22 cellular contexts compared by ENCODE assay signal in the genomic region with DNA sequence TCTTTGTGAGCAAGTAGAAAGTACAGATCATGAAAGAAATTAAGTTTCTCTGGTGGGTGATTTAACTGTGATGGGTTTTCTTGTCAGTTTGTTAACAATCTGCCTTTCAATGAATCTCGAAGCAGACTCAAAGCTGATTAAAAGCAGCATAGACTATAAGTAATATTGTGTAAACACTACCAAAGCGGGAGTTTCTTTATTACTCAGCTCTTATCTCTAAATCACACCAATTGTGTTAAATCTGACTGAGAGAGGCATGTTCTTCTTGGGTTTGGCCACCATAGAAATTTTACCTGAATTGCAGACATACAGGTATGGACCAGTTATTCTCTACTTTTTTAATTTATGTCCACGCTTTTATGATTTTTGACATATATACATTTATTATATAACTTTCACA.
DNase-seq lines count a peak whose midpoint lies in the region; ATAC-seq, FAIRE-seq and TF ChIP-seq lines count a peak whose summit lies in the region.
"Had no signal": no experiment of that assay in that cellular context is flagged by ENCODE, and none has a peak within 500 bp of the region (broad histone marks: within the 10 kb centered on the region; RNA-seq: fewer than 3 reads in every experiment).

No MANE protein-coding gene starts in this region.

- intact Hi-C loops in PC-9 (cut with micrococcal nuclease; ENCODE audit: unreplicated experiment): no loop called here
- intact Hi-C loops in endothelial cell of umbilical vein (cut with micrococcal nuclease): no loop called here

- no peaks in the 10 kb centered on the region for H3K27me3 ChIP-seq in PC-9 (ENCODE audit: insufficient read depth, low read depth)
- H3K27me3 ChIP-seq in endothelial cell of umbilical vein (ENCODE audit: control insufficient read depth in 2 of 2, insufficient read depth in 2 of 2, low read length in 2 of 2): no peaks in the 10 kb centered on the region
- H3K27me3 ChIP-seq: BE2C, MG63 had no signal

- H3K27ac ChIP-seq in A549: peak overlapping the region in 1 of 2 experiments; percentile 52; a peak in 1 of 6 replicates
- no peak overlapping the region for H3K27ac ChIP-seq in PC-9
- no peak overlapping the region for H3K27ac ChIP-seq in endothelial cell of umbilical vein (ENCODE audit: insufficient read depth, low read depth, low read length)
- H3K27ac ChIP-seq: SK-N-MC had no signal

- ATAC-seq in A549: no peak
- peak; percentile 73 for ATAC-seq in GM18868 (IDR thresholded peaks at IDR 0.05; ENCODE audit: unreplicated experiment)
- ATAC-seq in activated naive CD8-positive, alpha-beta T cell treated with anti-CD3 and anti-CD28 coated beads, Interleukin-2, amount 50 U/mL, for 24 hours: no peak
- no peak for ATAC-seq in HG03095 (IDR thresholded peaks at IDR 0.05; ENCODE audit: unreplicated experiment)

- POLR2A ChIA-PET in A549 (lab: Yijun Ruan, JAX) (no interaction called here), PC-9 (lab: Charles Lee; ENCODE audit: unreplicated experiment) (interaction anchor here (0.6 to 1.0 kb wide), 4 partner anchors 22 to 105 kb away, joined by 3 to 6 read pairs (median 4); partner anchors contain the start of gene DKK1), endothelial cell of umbilical vein (lab: Charles Lee) (no interaction called here)

- H3K27me3 Mint-ChIP-seq in activated naive CD8-positive, alpha-beta T cell treated with anti-CD3 and anti-CD28 coated beads, Interleukin-2, amount 50 U/mL, for 24 hours: no peaks in the 10 kb centered on the region

- TF ChIP-seq CTCF in A549 (IDR thresholded peaks at IDR 0.05) (no peak), PC-9 (conservative IDR thresholded peaks at IDR 0.05) (no peak), endothelial cell of umbilical vein (IDR thresholded peaks at IDR 0.05; ENCODE audit: extremely low read depth in 1 of 2, insufficient read depth in 1 of 2, low read depth in 1 of 2, low read length in 2 of 2) (no peak)

- FAIRE-seq in A549 (lab: Jason Lieb, UNC) (no peak), endothelial cell of umbilical vein (lab: Jason Lieb, UNC) (no peak)
- FAIRE-seq: A204.1, GM12891 had no signal

- no peak overlapping the region for H3K4me3 Mint-ChIP-seq in activated naive CD8-positive, alpha-beta T cell treated with anti-CD3 and anti-CD28 coated beads, Interleukin-2, amount 50 U/mL, for 24 hours

- H3K9ac ChIP-seq in endothelial cell of umbilical vein (replicated peaks; ENCODE audit: extremely low read depth, insufficient read depth, low read length): no peak overlapping the region

- no peak for DNase-seq in A549 (ENCODE audit: low read depth in 1 of 2, low spot score in 1 of 2)
- DNase-seq in PC-9: no peak
- DNase-seq in endothelial cell of umbilical vein (ENCODE audit: low read depth, low spot score): peak; percentile 11
- DNase-seq in activated naive CD8-positive, alpha-beta T cell treated with anti-CD3 and anti-CD28 coated beads, Interleukin-2, amount 50 U/mL, for 24 hours: no peak
- DNase-seq in activated effector memory CD4-positive, alpha-beta T cell treated with Interleukin-2 at 50 U/mL for 16 hours: no peak
- DNase-seq: BE2C, DMS79, GOT3, Karpas-422, MG63, NCI-H1092, NCI-H146, NCI-H2081, NCI-H2171, NCI-H524 treated with DMSO at 0.1 percent for 48 hours, NCI-H82, SHP77 had no signal

- H3K4me2 ChIP-seq in A549 (peak overlapping the region; percentile 37), PC-9 (peak overlapping the region; percentile 7; the same call in 1 of the 2 replicates), endothelial cell of umbilical vein (ENCODE audit: insufficient read depth, low read length) (peak overlapping the region; percentile 22)

- H3K4me1 ChIP-seq in A549: peaks cover 24% of the 10 kb centered on the region; the same call in 2 of the 3 replicates
- H3K4me1 ChIP-seq in PC-9 (replicated peaks; ENCODE audit: insufficient read depth): peaks cover 10% of the 10 kb centered on the region
- H3K4me1 ChIP-seq in endothelial cell of umbilical vein (ENCODE audit: control insufficient read depth, extremely low read depth, insufficient read depth, low read length): peaks cover 5% of the 10 kb centered on the region

- no peaks in the 10 kb centered on the region for H3K9me2 ChIP-seq in PC-9 (ENCODE audit: insufficient read depth)

- TF ChIP-seq POLR2A in A549 (IDR thresholded peaks at IDR 0.05; ENCODE audit: low read length) (no peak), endothelial cell of umbilical vein (IDR thresholded peaks at IDR 0.05; ENCODE audit: low read depth, low read length) (no peak)

- no peak for TF ChIP-seq RAD21 in A549 (conservative IDR thresholded peaks at IDR 0.05 in 1 of 2, IDR thresholded peaks at IDR 0.05 in 1 of 2)

- H3K4me1 Mint-ChIP-seq in activated naive CD8-positive, alpha-beta T cell treated with anti-CD3 and anti-CD28 coated beads, Interleukin-2, amount 50 U/mL, for 24 hours: no peaks in the 10 kb centered on the region

- H2AFZ ChIP-seq in PC-9 (peak overlapping the region; percentile 14; the same call in 1 of the 2 replicates), endothelial cell of umbilical vein (ENCODE audit: low read depth, low read length) (peak overlapping the region; percentile 58)

- H3K9me1 ChIP-seq in endothelial cell of umbilical vein (replicated peaks; ENCODE audit: control insufficient read depth, extremely low read depth, insufficient read depth, low read length): no peaks in the 10 kb centered on the region

- CTCF ChIA-PET in A549 (lab: Yijun Ruan, JAX): no interaction called here
- CTCF ChIA-PET in PC-9 (lab: Charles Lee): no interaction called here
- CTCF ChIA-PET in endothelial cell of umbilical vein (lab: Charles Lee): interaction anchor here (0.8 to 2.1 kb wide), 4 partner anchors 10 to 110 kb away, joined by 3 to 7 read pairs (median 3); partner anchors contain the start of gene DKK1

- no peaks in the 10 kb centered on the region for H3F3A ChIP-seq in PC-9 (ENCODE audit: insufficient read depth, low read depth)

- H3K27ac Mint-ChIP-seq in activated naive CD8-positive, alpha-beta T cell treated with anti-CD3 and anti-CD28 coated beads, Interleukin-2, amount 50 U/mL, for 24 hours: no peak overlapping the region

- no peaks in the 10 kb centered on the region for H4K20me1 ChIP-seq in PC-9 (ENCODE audit: insufficient read depth)
- no peaks in the 10 kb centered on the region for H4K20me1 ChIP-seq in endothelial cell of umbilical vein (replicated peaks; ENCODE audit: control insufficient read depth, extremely low read depth, insufficient read depth, low read length)

- WGBS in A549 (ENCODE audit: missing lambda C conversion rate): 40% methylated on average over 3 of the region's 3 CpGs

- TF ChIP-seq EP300 in A549 (IDR thresholded peaks at IDR 0.05): no peak

- no peaks in the 10 kb centered on the region for H3K36me3 Mint-ChIP-seq in activated naive CD8-positive, alpha-beta T cell treated with anti-CD3 and anti-CD28 coated beads, Interleukin-2, amount 50 U/mL, for 24 hours (ENCODE audit: low read depth)

- H3K36me3 ChIP-seq in PC-9 (ENCODE audit: low read depth) (no peaks in the 10 kb centered on the region), endothelial cell of umbilical vein (ENCODE audit: control insufficient read depth in 2 of 2, extremely low read depth in 1 of 2, insufficient read depth in 2 of 2, low read length in 2 of 2) (no peaks in the 10 kb centered on the region)
- H3K36me3 ChIP-seq: BE2C, MG63 had no signal

- dilution Hi-C loops in endothelial cell of umbilical vein (cut with MboI; ENCODE audit: extremely low pct_ligation_motif_present, low sequenced_read_pairs): no loop called here

- peaks cover 5% of the 10 kb centered on the region for H3K9me3 Mint-ChIP-seq in activated naive CD8-positive, alpha-beta T cell treated with anti-CD3 and anti-CD28 coated beads, Interleukin-2, amount 50 U/mL, for 24 hours

- no peaks in the 10 kb centered on the region for H3K79me2 ChIP-seq in PC-9 (ENCODE audit: low read depth)
- H3K79me2 ChIP-seq in endothelial cell of umbilical vein (ENCODE audit: control insufficient read depth, insufficient read depth, low read length): no peaks in the 10 kb centered on the region

- H3K4me3 ChIP-seq in A549 (no peak overlapping the region), PC-9 (no peak overlapping the region), endothelial cell of umbilical vein (replicated peaks in 1 of 3; ENCODE audit: insufficient read depth in 1 of 3, low read depth in 1 of 3, low read length in 3 of 3) (no peak overlapping the region)
- H3K4me3 ChIP-seq: MG63, SK-N-MC had no signal

- 0 out of 3 replicates have a peak, but pooled peaks cover 5% of the 10 kb centered on the region for H3K9me3 ChIP-seq in A549
- H3K9me3 ChIP-seq in PC-9 (ENCODE audit: insufficient read depth, low read depth): no peaks in the 10 kb centered on the region
- no peaks in the 10 kb centered on the region for H3K9me3 ChIP-seq in endothelial cell of umbilical vein (replicated peaks; ENCODE audit: control insufficient read depth, insufficient read depth, low read length)
- H3K9me3 ChIP-seq: BE2C, MG63 had no signal

- BruUV-seq in PC-9 (replicated peaks; lab: Mats Ljungman, UMichigan) (no TSS peak), endothelial cell of umbilical vein (replicated peaks; lab: Mats Ljungman, UMichigan) (no TSS peak)

TF ChIP-seq in A549, 52 proteins besides CTCF, POLR2A, EP300 and RAD21 (continues in another document):
- TF ChIP-seq MAX (IDR thresholded peaks at IDR 0.05) (no peak), BHLHE40 (IDR thresholded peaks at IDR 0.05; ENCODE audit: low read depth, low read length) (no peak), CBX8 (IDR thresholded peaks at IDR 0.05) (no peak), CBX2 (IDR thresholded peaks at IDR 0.05; ENCODE audit: borderline replicate concordance, low read depth) (no peak)

TF ChIP-seq in endothelial cell of umbilical vein, 7 proteins besides CTCF, POLR2A, EP300 and RAD21:
- TF ChIP-seq POLR2AphosphoS5 (IDR thresholded peaks at IDR 0.05; ENCODE audit: insufficient read depth, low read depth, low read length): no peak
- peak; percentile 69 for TF ChIP-seq GATA2 (IDR thresholded peaks at IDR 0.05; ENCODE audit: insufficient read depth, insufficient read length, low read depth, low read length)
TF ChIP-seq in endothelial cell of umbilical vein: peak in this region for 1.
